ENCODE assay signal across 9 cellular contexts in genomic region chr9:109817146-109817845, GRCh38. TPM values are rescaled to one million over a fixed set of nuclear protein-coding genes. Genes with fewer than 3 reads are reported as not detected.
DNase-seq lines count a peak whose midpoint lies in the region; ATAC-seq and TF ChIP-seq lines count a peak whose summit lies in the region.
"Had no signal": no experiment of that assay in that cellular context is flagged by ENCODE, and none has a peak within 500 bp of the region (broad histone marks: within the 10 kb centered on the region; RNA-seq: fewer than 3 reads in every experiment).

No MANE protein-coding gene starts in this region.

- TF ChIP-seq CTCF in fibroblast of villous mesenchyme (IDR thresholded peaks at IDR 0.05; ENCODE audit: insufficient read depth, low read depth, low read length) (no peak), osteocyte (IDR thresholded peaks at IDR 0.05) (no peak)

- H3K36me3 ChIP-seq in SJSA1 = no peaks in the 10 kb centered on the region; the same call in 1 of the 2 replicates

- peaks cover 34% of the 10 kb centered on the region for H3K4me1 Mint-ChIP-seq in osteocyte (ENCODE audit: unreplicated experiment)
- peaks cover 2% of the 10 kb centered on the region for H3K4me1 Mint-ChIP-seq in activated CD4-positive, alpha-beta T cell treated with anti-CD3 and anti-CD28 coated beads, Interleukin-2, amount 10 ng/mL, durations not matched to agents 24 days and 14 days

- H3K36me3 Mint-ChIP-seq in osteocyte (ENCODE audit: unreplicated experiment) = no peaks in the 10 kb centered on the region
- H3K36me3 Mint-ChIP-seq in activated CD4-positive, alpha-beta T cell treated with anti-CD3 and anti-CD28 coated beads, Interleukin-2, amount 10 ng/mL, durations not matched to agents 24 days and 14 days (ENCODE audit: low read depth) = no peaks in the 10 kb centered on the region

- H3K27me3 ChIP-seq in SJSA1 (replicated peaks) = no peaks in the 10 kb centered on the region

- peak overlapping the region; percentile 58 for H3K27ac Mint-ChIP-seq in osteocyte (ENCODE audit: unreplicated experiment)
- H3K27ac Mint-ChIP-seq in activated CD4-positive, alpha-beta T cell treated with anti-CD3 and anti-CD28 coated beads, Interleukin-2, amount 10 ng/mL, durations not matched to agents 24 days and 14 days = no peak overlapping the region
- H3K27ac Mint-ChIP-seq: CD4-positive, alpha-beta T cell had no signal

- intact Hi-C loops in activated CD4-positive, alpha-beta T cell treated with anti-CD3 and anti-CD28 coated beads, Interleukin-2, amount 10 ng/mL, durations not matched to agents 24 days and 14 days (cut with micrococcal nuclease) = loop anchor here (5.0 kb wide), 1 partner anchor 335 kb away; no protein-coding TSS in a partner anchor

- H3K4me1 ChIP-seq in SJSA1 (replicated peaks) = peaks cover 55% of the 10 kb centered on the region

- H3K9me3 ChIP-seq in SJSA1 (replicated peaks) = no peaks in the 10 kb centered on the region

- ATAC-seq in GM21447 (IDR thresholded peaks at IDR 0.05; ENCODE audit: unreplicated experiment) = no peak

- peak overlapping the region; percentile 96 for H3K27ac ChIP-seq in SJSA1

- no peaks in the 10 kb centered on the region for H3K9me3 Mint-ChIP-seq in osteocyte (ENCODE audit: unreplicated experiment)
- peaks cover 5% of the 10 kb centered on the region for H3K9me3 Mint-ChIP-seq in activated CD4-positive, alpha-beta T cell treated with anti-CD3 and anti-CD28 coated beads, Interleukin-2, amount 10 ng/mL, durations not matched to agents 24 days and 14 days
- H3K9me3 Mint-ChIP-seq: CD4-positive, alpha-beta T cell had no signal

- H3K4me3 Mint-ChIP-seq in osteocyte (ENCODE audit: unreplicated experiment) = no peak overlapping the region
- H3K4me3 Mint-ChIP-seq in activated CD4-positive, alpha-beta T cell treated with anti-CD3 and anti-CD28 coated beads, Interleukin-2, amount 10 ng/mL, durations not matched to agents 24 days and 14 days = no peak overlapping the region
- H3K4me3 Mint-ChIP-seq: CD4-positive, alpha-beta T cell had no signal

- H3K4me3 ChIP-seq in SJSA1 = no peak overlapping the region
- H3K4me3 ChIP-seq in fibroblast of villous mesenchyme (ENCODE audit: low read depth, low read length) = no peak overlapping the region

- H3K27me3 Mint-ChIP-seq in osteocyte (ENCODE audit: unreplicated experiment) = no peaks in the 10 kb centered on the region
- peaks cover 3% of the 10 kb centered on the region for H3K27me3 Mint-ChIP-seq in activated CD4-positive, alpha-beta T cell treated with anti-CD3 and anti-CD28 coated beads, Interleukin-2, amount 10 ng/mL, durations not matched to agents 24 days and 14 days

- DNase-seq in EH (ENCODE audit: low read depth) (peak; percentile 88), SJSA1 (ENCODE audit: low read depth in 1 of 2, low spot score in 2 of 2) (peak; percentile 56 to 63), fibroblast of villous mesenchyme (ENCODE audit: low read depth) (peak; percentile 17), osteocyte (ENCODE audit: extremely low spot score, unreplicated experiment) (no peak), NCI-H1694 treated with DMSO at 0.1 percent for 48 hours (lab: John Stamatoyannopoulos, UW) (no peak), GDM1 (lab: John Stamatoyannopoulos, UW) (no peak)
- DNase-seq in activated CD4-positive, alpha-beta T cell treated with anti-CD3 and anti-CD28 coated beads, Interleukin-2, amount 10 ng/mL, durations not matched to agents 24 days and 14 days = no peak

RNA-seq across cellular contexts. Expression of gene PALM2AKAP2, which starts 37.3 kb away (rescaled TPM):
- total RNA-seq in SJSA1 (2014; rRNA removed; shearing (Covaris generic)) = 18.2 and 35.7 TPM in 2 replicates
- total RNA-seq in fibroblast of villous mesenchyme = 24.5 and 31.5 TPM in 2 replicates
- total RNA-seq in osteocyte = 24.2 and 25.3 TPM in 2 replicates
- total RNA-seq in activated CD4-positive, alpha-beta T cell treated with anti-CD3 and anti-CD28 coated beads, Interleukin-2, amount 10 ng/mL, durations not matched to agents 24 days and 14 days = 0.71 and 2.0 TPM in 2 replicates
- total RNA-seq: CD4-positive, alpha-beta T cell had no signal

Comparison
In these comparisons a context has a peak if more than half of its experiments do, and no peak if none do; other contexts are left out.
1. DNase-seq: peak in EH (single experiment), SJSA1 (2 of 2) and fibroblast of villous mesenchyme (single experiment); none in osteocyte (single experiment), NCI-H1694 treated with DMSO at 0.1 percent for 48 hours (single experiment), activated CD4-positive, alpha-beta T cell treated with anti-CD3 and anti-CD28 coated beads, Interleukin-2, amount 10 ng/mL, durations not matched to agents 24 days and 14 days (single experiment) and GDM1 (single experiment).